Comparison of ENCODE assay signal across 1 cellular context in the genomic region with DNA sequence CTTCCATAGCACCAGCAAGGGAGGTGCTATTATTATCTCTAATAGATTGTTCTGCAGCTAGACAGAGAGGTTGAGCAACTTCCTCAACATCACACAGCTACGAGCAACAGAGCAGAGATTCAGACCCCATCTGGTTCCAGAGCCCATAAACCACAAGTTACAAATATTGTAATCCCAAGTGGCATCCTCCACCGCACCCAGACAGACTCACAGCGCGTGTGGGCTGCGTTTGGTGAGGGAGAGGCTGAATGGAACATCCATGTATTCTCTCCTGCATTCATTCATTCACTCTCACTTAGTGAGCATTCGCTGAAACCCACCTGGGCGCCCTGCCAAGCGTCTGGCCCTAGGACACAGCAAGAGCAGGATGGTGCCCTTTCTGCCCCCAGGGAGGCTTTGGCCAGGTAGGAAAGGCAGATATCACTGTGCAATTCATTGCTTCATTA.
TF ChIP-seq lines count a peak whose summit lies in the region.

No MANE protein-coding gene starts in this region.

TF ChIP-seq in HCT116, 20 proteins besides CTCF, POLR2A, EP300 and RAD21 (continued from another document):
- TF ChIP-seq, protein P1, sequence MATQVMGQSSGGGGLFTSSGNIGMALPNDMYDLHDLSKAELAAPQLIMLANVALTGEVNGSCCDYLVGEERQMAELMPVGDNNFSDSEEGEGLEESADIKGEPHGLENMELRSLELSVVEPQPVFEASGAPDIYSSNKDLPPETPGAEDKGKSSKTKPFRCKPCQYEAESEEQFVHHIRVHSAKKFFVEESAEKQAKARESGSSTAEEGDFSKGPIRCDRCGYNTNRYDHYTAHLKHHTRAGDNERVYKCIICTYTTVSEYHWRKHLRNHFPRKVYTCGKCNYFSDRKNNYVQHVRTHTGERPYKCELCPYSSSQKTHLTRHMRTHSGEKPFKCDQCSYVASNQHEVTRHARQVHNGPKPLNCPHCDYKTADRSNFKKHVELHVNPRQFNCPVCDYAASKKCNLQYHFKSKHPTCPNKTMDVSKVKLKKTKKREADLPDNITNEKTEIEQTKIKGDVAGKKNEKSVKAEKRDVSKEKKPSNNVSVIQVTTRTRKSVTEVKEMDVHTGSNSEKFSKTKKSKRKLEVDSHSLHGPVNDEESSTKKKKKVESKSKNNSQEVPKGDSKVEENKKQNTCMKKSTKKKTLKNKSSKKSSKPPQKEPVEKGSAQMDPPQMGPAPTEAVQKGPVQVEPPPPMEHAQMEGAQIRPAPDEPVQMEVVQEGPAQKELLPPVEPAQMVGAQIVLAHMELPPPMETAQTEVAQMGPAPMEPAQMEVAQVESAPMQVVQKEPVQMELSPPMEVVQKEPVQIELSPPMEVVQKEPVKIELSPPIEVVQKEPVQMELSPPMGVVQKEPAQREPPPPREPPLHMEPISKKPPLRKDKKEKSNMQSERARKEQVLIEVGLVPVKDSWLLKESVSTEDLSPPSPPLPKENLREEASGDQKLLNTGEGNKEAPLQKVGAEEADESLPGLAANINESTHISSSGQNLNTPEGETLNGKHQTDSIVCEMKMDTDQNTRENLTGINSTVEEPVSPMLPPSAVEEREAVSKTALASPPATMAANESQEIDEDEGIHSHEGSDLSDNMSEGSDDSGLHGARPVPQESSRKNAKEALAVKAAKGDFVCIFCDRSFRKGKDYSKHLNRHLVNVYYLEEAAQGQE (IDR thresholded peaks at IDR 0.05; ENCODE audit: low read depth) = no peak
- TF ChIP-seq CBX3 (IDR thresholded peaks at IDR 0.05; ENCODE audit: low read depth) = no peak
- TF ChIP-seq EZH2phosphoT487 (IDR thresholded peaks at IDR 0.05; ENCODE audit: borderline replicate concordance) = no peak
- TF ChIP-seq FOSL1 (IDR thresholded peaks at IDR 0.05; ENCODE audit: low read depth) = no peak
- no peak for TF ChIP-seq SIN3A (IDR thresholded peaks at IDR 0.05; ENCODE audit: low read depth)
- no peak for TF ChIP-seq EZH2 (IDR thresholded peaks at IDR 0.05)
- no peak for TF ChIP-seq ZNF274 (IDR thresholded peaks at IDR 0.05; ENCODE audit: low read depth, low read length)
- TF ChIP-seq SP1 (IDR thresholded peaks at IDR 0.05; ENCODE audit: low read depth) = no peak
- TF ChIP-seq, protein P2, sequence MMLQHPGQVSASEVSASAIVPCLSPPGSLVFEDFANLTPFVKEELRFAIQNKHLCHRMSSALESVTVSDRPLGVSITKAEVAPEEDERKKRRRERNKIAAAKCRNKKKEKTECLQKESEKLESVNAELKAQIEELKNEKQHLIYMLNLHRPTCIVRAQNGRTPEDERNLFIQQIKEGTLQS (IDR thresholded peaks at IDR 0.05) = no peak
